Comparison of ENCODE assay signal across 8 cellular contexts in genomic region chr19:1041272-1041834, GRCh38. TPM values are rescaled to one million over a fixed set of nuclear protein-coding genes. Genes with fewer than 3 reads are reported as not detected.
A peak's percentile ranks its signal among the peaks of the same experiment; 100 is the strongest.
DNase-seq lines count a peak whose midpoint lies in the region; ATAC-seq, FAIRE-seq and TF ChIP-seq lines count a peak whose summit lies in the region.

No MANE protein-coding gene starts in this region.

- peaks cover 34% of the 10 kb centered on the region for H3K36me3 ChIP-seq in SJSA1
- H3K36me3 ChIP-seq in esophagus squamous epithelium = peaks cover 8 to 23% (median 9%) of the 10 kb centered on the region in 3 donors
- peaks cover 0 to 21% of the 10 kb centered on the region in 2 donors for H3K36me3 ChIP-seq in psoas muscle (ENCODE audit: insufficient read depth in 1 of 2, low read depth in 1 of 2)

- TF ChIP-seq CTCF in GM12864 (IDR thresholded peaks at IDR 0.05; ENCODE audit: low read depth, low read length, missing control alignments) (no peak), esophagus squamous epithelium (IDR thresholded peaks at IDR 0.05) (no peak), psoas muscle (IDR thresholded peaks at IDR 0.05) (no peak)

- H3K9me3 ChIP-seq in SJSA1 (replicated peaks) = no peaks in the 10 kb centered on the region
- no peaks in the 10 kb centered on the region for H3K9me3 ChIP-seq in esophagus squamous epithelium
- no peaks in the 10 kb centered on the region for H3K9me3 ChIP-seq in psoas muscle

- peaks cover 43% of the 10 kb centered on the region for H3K4me1 ChIP-seq in SJSA1 (replicated peaks)
- peaks cover 33 to 64% (median 39%) of the 10 kb centered on the region in 3 donors for H3K4me1 ChIP-seq in esophagus squamous epithelium
- H3K4me1 ChIP-seq in psoas muscle = peaks cover 32% of the 10 kb centered on the region

- H3K27me3 ChIP-seq in SJSA1 (replicated peaks) = no peaks in the 10 kb centered on the region
- H3K27me3 ChIP-seq in esophagus squamous epithelium = peaks cover 0 to 14% (median 0%) of the 10 kb centered on the region in 4 donors
- H3K27me3 ChIP-seq in psoas muscle (ENCODE audit: insufficient read depth in 3 of 3, low read length in 2 of 3) = no peaks in the 10 kb centered on the region

- DNase-seq in GM12864 (ENCODE audit: low read depth) = no peak
- DNase-seq in SJSA1 (ENCODE audit: low read depth in 1 of 2, low spot score in 2 of 2) = no peak
- no peak for DNase-seq in esophagus squamous epithelium (lab: John Stamatoyannopoulos, UW)
- no peak for DNase-seq in psoas muscle
- no peak for DNase-seq in NCI-H524 treated with DMSO at 0.1 percent for 48 hours (lab: John Stamatoyannopoulos, UW)
- no peak for DNase-seq in putamen (ENCODE audit: low spot score)
- DNase-seq in H54 (ENCODE audit: insufficient read length, low spot score) = no peak

- no peak for FAIRE-seq in H54 (lab: Jason Lieb, UNC)

- H3K4me3 ChIP-seq in GM12864 (ENCODE audit: low read depth, low read length) (peak overlapping the region; percentile 86), SJSA1 (peak overlapping the region; percentile 30), esophagus squamous epithelium (peak overlapping the region; percentile 37 to 74 (median 59)), psoas muscle (peak overlapping the region; percentile 74)

- 15 to 35% methylated on average over 8 to 9 of the region's 26 CpGs for WGBS in esophagus squamous epithelium, 2 donors
- 8 to 12% (median 10%) methylated on average over 25 to 26 of the region's 26 CpGs for WGBS in psoas muscle, 3 donors

- intact Hi-C loops in esophagus squamous epithelium (cut with DNase I) = no loop called here
- intact Hi-C loops in psoas muscle (cut with DNase I) = loop anchor here (5.0 kb wide), 1 partner anchor 51 kb away; no protein-coding TSS in a partner anchor

- ATAC-seq in psoas muscle = peak in 3 of 4 donors; percentile 5 to 28 (median 20)
- ATAC-seq in HG03565 (IDR thresholded peaks at IDR 0.05; ENCODE audit: unreplicated experiment) = no peak

- TF ChIP-seq POLR2A in esophagus squamous epithelium (IDR thresholded peaks at IDR 0.05) = no peak
- TF ChIP-seq POLR2A in H54 (IDR thresholded peaks at IDR 0.05; ENCODE audit: low read depth, low read length) = no peak

- no peak overlapping the region for H3K27ac ChIP-seq in SJSA1
- peak overlapping the region; percentile 63 to 83 (median 82) for H3K27ac ChIP-seq in esophagus squamous epithelium
- peak overlapping the region; percentile 82 for H3K27ac ChIP-seq in psoas muscle

RNA-seq across cellular contexts. Expression of gene ABCA7, which starts 1.4 kb away (rescaled TPM):
- total RNA-seq in SJSA1 (2014; rRNA removed; shearing (Covaris generic)) = 0.82 and 3.9 TPM in 2 replicates
- total RNA-seq in esophagus squamous epithelium (10 to 100 TPM; 12.6 to 24.4 (median 18.7) TPM), psoas muscle (10 to 100 TPM in 3 of 4 donors, 1 to 10 TPM in 1; 5.2 to 19.5 (median 16.5) TPM)
- 10 to 100 TPM in 1 of 3 donors, 1 to 10 TPM in 2; 2.6 to 10.1 (median 3.3) TPM for polyA plus RNA-seq in psoas muscle

RNA-seq across cellular contexts. Expression of gene CNN2, which starts 14.9 kb away (rescaled TPM):
- total RNA-seq in SJSA1 (2014; rRNA removed; shearing (Covaris generic)) = 403 and 441 TPM in 2 replicates
- total RNA-seq in esophagus squamous epithelium (100 to 1,000 TPM in 2 of 4 donors, 10 to 100 TPM in 2; 79.0 to 125 (median 105) TPM), psoas muscle (1 to 10 TPM; 3.0 to 9.5 (median 8.5) TPM)
- 1 to 10 TPM; 1.7 to 6.3 (median 2.3) TPM for polyA plus RNA-seq in psoas muscle

RNA-seq across cellular contexts. Expression of gene RNU6-2, which starts 20.0 kb away (rescaled TPM):
- total RNA-seq in SJSA1 (2014; rRNA removed; shearing (Covaris generic)) = not detected in 2 replicates
- total RNA-seq in esophagus squamous epithelium (not detected), psoas muscle (not detected)
- not detected for polyA plus RNA-seq in psoas muscle

RNA-seq across cellular contexts. Expression of gene TMEM259, which starts 20.4 kb away (rescaled TPM):
- total RNA-seq in SJSA1 (2014; rRNA removed; shearing (Covaris generic)) = 122 and 131 TPM in 2 replicates
- total RNA-seq in esophagus squamous epithelium (100 to 1,000 TPM; 101 to 182 (median 146) TPM), psoas muscle (100 to 1,000 TPM in 1 of 4 donors, 10 to 100 TPM in 3; 67.1 to 128 (median 87.4) TPM)
- 100 to 1,000 TPM in 1 of 3 donors, 10 to 100 TPM in 2; 80.6 to 133 (median 89.9) TPM for polyA plus RNA-seq in psoas muscle

RNA-seq across cellular contexts. Expression of gene ARHGAP45, which starts 25.6 kb away (rescaled TPM):
- 0.03 TPM in 1 of 2 replicates, not detected in the other for total RNA-seq in SJSA1 (2014; rRNA removed; shearing (Covaris generic))
- total RNA-seq in esophagus squamous epithelium (10 to 100 TPM in 3 of 4 donors, 1 to 10 TPM in 1; 8.2 to 39.3 (median 12.5) TPM), psoas muscle (1 to 10 TPM; 2.0 to 4.0 (median 3.2) TPM)
- polyA plus RNA-seq in psoas muscle = 1 to 10 TPM; 1.2 to 1.8 (median 1.8) TPM

Comparison
In these comparisons a context has a peak if more than half of its experiments do, and no peak if none do; other contexts are left out.
1. H3K4me3 ChIP-seq: peak in every context shown above with its lines; median percentile 86 in GM12864; 74 in psoas muscle; 59 in esophagus squamous epithelium; 30 in SJSA1.
2. RNA of gene CNN2, which starts 14.9 kb away (total RNA-seq): 403 to 441 TPM in SJSA1 and 79.0 to 125 TPM in esophagus squamous epithelium; 3.0 to 9.5 TPM in psoas muscle; every median in the first group is over 4 times any median in the second.